Comparison of ENCODE assay signal across 8 cellular contexts in the genomic region with DNA sequence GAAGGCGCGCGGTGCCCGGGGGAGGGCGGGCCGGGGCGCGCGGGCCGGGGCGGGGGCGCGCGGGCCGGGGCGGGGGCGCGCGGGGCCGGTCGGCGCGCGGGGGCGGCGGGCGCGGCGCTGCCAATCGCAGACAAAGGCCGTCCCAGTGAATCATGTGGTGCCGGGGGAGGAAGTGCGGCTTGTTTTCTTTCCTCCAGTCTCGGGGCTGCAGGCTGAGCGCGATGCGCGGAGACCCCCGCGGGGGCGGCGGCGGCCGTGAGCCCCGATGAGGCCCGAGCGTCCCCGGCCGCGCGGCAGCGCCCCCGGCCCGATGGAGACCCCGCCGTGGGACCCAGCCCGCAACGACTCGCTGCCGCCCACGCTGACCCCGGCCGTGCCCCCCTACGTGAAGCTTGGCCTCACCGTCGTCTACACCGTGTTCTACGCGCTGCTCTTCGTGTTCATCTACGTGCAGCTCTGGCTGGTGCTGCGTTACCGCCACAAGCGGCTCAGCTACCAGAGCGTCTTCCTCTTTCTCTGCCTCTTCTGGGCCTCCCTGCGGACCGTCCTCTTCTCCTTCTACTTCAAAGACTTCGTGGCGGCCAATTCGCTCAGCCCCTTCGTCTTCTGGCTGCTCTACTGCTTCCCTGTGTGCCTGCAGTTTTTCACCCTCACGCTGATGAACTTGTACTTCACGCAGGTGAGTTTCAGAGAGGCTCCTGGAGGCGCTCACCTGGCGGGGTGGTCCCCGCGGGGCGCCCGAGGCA.
DNase-seq lines count a peak whose midpoint lies in the region; ATAC-seq and TF ChIP-seq lines count a peak whose summit lies in the region.

A gene with protein sequence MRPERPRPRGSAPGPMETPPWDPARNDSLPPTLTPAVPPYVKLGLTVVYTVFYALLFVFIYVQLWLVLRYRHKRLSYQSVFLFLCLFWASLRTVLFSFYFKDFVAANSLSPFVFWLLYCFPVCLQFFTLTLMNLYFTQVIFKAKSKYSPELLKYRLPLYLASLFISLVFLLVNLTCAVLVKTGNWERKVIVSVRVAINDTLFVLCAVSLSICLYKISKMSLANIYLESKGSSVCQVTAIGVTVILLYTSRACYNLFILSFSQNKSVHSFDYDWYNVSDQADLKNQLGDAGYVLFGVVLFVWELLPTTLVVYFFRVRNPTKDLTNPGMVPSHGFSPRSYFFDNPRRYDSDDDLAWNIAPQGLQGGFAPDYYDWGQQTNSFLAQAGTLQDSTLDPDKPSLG (plus strand): TSS at position 182 of the 746 bp plus-strand sequence. CDS start 84 bp downstream, at position 266.

- peak within 1 kb of the TSS; percentile 80 for H2AFZ ChIP-seq in ACC112 (ENCODE audit: low read length, unreplicated experiment)

- peak; percentile 45 to 77 for DNase-seq in NOMO-1 (lab: John Stamatoyannopoulos, UW; ENCODE audit: unreplicated experiment in 2 of 2)
- peak; percentile 44 for DNase-seq in activated T-cell treated with anti-CD3 and anti-CD28 coated beads for 24 hours (ENCODE audit: low read depth)
- peak; percentile 50 to 54 for DNase-seq in erythroblast (lab: John Stamatoyannopoulos, UW)

- no peak within 1 kb of the TSS for H3K27ac ChIP-seq in ACC112 (ENCODE audit: low read depth, low read length)

- peaks cover 45% of the 10 kb centered on the region for H3K4me1 Mint-ChIP-seq in stimulated activated memory B cell treated with anti-CD40 and anti-IgM and Interleukin-4, amounts not matched to agents 10 μg/mL and 1 μg/mL and 100 μg/mL, for 72 hours

- peaks cover 91% of the 10 kb centered on the region for H3K27me3 Mint-ChIP-seq in stimulated activated memory B cell treated with anti-CD40 and anti-IgM and Interleukin-4, amounts not matched to agents 10 μg/mL and 1 μg/mL and 100 μg/mL, for 72 hours

- ATAC-seq in GM18519 (IDR thresholded peaks at IDR 0.05; ENCODE audit: low FRiP score, unreplicated experiment) (peak; percentile 38), HG03025 (IDR thresholded peaks at IDR 0.05; ENCODE audit: low FRiP score, unreplicated experiment) (peak; percentile 44)
- ATAC-seq in stimulated activated memory B cell treated with anti-CD40 and anti-IgM and Interleukin-4, amounts not matched to agents 10 μg/mL and 1 μg/mL and 100 μg/mL, for 72 hours: peak; percentile 87

- peak within 1 kb of the TSS; percentile 78 for H3K27ac Mint-ChIP-seq in stimulated activated memory B cell treated with anti-CD40 and anti-IgM and Interleukin-4, amounts not matched to agents 10 μg/mL and 1 μg/mL and 100 μg/mL, for 72 hours

- no peaks in the 10 kb centered on the region for H3K9me3 ChIP-seq in mucosa of stomach (ENCODE audit: control insufficient read depth, low read length)

- H3K36me3 Mint-ChIP-seq in stimulated activated memory B cell treated with anti-CD40 and anti-IgM and Interleukin-4, amounts not matched to agents 10 μg/mL and 1 μg/mL and 100 μg/mL, for 72 hours: peaks cover 18% of the 10 kb centered on the region

- peaks cover 37% of the 10 kb centered on the region for H3K27me3 ChIP-seq in ACC112 (ENCODE audit: insufficient read depth, low read length)
- H3K27me3 ChIP-seq in mucosa of stomach (ENCODE audit: control insufficient read depth, insufficient read depth, low read length): no peaks in the 10 kb centered on the region

- no peaks in the 10 kb centered on the region for H3K79me2 ChIP-seq in ACC112 (ENCODE audit: control insufficient read depth, insufficient read depth, low read length, unreplicated experiment)

- H3K4me3 ChIP-seq in ACC112 (ENCODE audit: low read depth, low read length) (peak within 1 kb of the TSS; percentile 86), mucosa of stomach (ENCODE audit: low read length) (peak within 1 kb of the TSS; percentile 52)

- TF ChIP-seq POLR2A in erythroblast (IDR thresholded peaks at IDR 0.05; ENCODE audit: low read length): no peak

- H3K4me3 Mint-ChIP-seq in stimulated activated memory B cell treated with anti-CD40 and anti-IgM and Interleukin-4, amounts not matched to agents 10 μg/mL and 1 μg/mL and 100 μg/mL, for 72 hours: peak within 1 kb of the TSS; percentile 88

- H3K36me3 ChIP-seq in ACC112 (ENCODE audit: insufficient read depth, low read length): no peaks in the 10 kb centered on the region
- H3K36me3 ChIP-seq in mucosa of stomach (ENCODE audit: control insufficient read depth, insufficient read depth, low read length): no peaks in the 10 kb centered on the region

- H3K9me3 Mint-ChIP-seq in stimulated activated memory B cell treated with anti-CD40 and anti-IgM and Interleukin-4, amounts not matched to agents 10 μg/mL and 1 μg/mL and 100 μg/mL, for 72 hours: no peaks in the 10 kb centered on the region

- H3K4me1 ChIP-seq in ACC112 (ENCODE audit: control insufficient read depth, insufficient read depth, low read length, unreplicated experiment): peaks cover 4% of the 10 kb centered on the region
- H3K4me1 ChIP-seq in mucosa of stomach (ENCODE audit: control insufficient read depth, insufficient read depth, low read length): peaks cover 14% of the 10 kb centered on the region

- peak within 1 kb of the TSS; percentile 69 for H3K9ac ChIP-seq in mucosa of stomach (ENCODE audit: low read length)
